8 cellular contexts compared by ENCODE assay signal in genomic region chr12:38906482-38907170, GRCh38. TPM values are rescaled to one million over a fixed set of nuclear protein-coding genes. Genes with fewer than 3 reads are reported as not detected.
DNase-seq lines count a peak whose midpoint lies in the region; ATAC-seq and TF ChIP-seq lines count a peak whose summit lies in the region.

No MANE protein-coding gene starts in this region.

- H3K56ac ChIP-seq in IMR-90 (ENCODE audit: extremely low read depth, insufficient read depth, low read length): no peak overlapping the region

- no peak overlapping the region for H3K14ac ChIP-seq in IMR-90 (replicated peaks; ENCODE audit: low read depth, low read length)

- DNase-seq in GDM1 (lab: John Stamatoyannopoulos, UW) (peak; percentile 1), IMR-90 (no peak), T follicular helper cell (ENCODE audit: low read depth) (peak; percentile 34), right cardiac atrium (peak; percentile 92 to 96 (median 96)), psoas muscle (peak; percentile 87), vagina (ENCODE audit: extremely low spot score in 2 of 2) (peak in 1 of 2 donors; percentile 92)

- H2AK9ac ChIP-seq in IMR-90 (replicated peaks; ENCODE audit: low read depth, low read length, poor library complexity): no peak overlapping the region

- H3K18ac ChIP-seq in IMR-90 (ENCODE audit: low read depth, low read length): no peak overlapping the region

- no peak overlapping the region for H2AFZ ChIP-seq in IMR-90 (replicated peaks; ENCODE audit: low read length, poor library complexity)

- no peak overlapping the region for H2BK120ac ChIP-seq in IMR-90 (ENCODE audit: low read depth, low read length)

- H3K36me3 ChIP-seq in IMR-90 (ENCODE audit: control insufficient read depth, insufficient read depth, low read length) (no peaks in the 10 kb centered on the region), psoas muscle (ENCODE audit: insufficient read depth in 1 of 2, low read depth in 1 of 2) (no peaks in the 10 kb centered on the region), vagina (no peaks in the 10 kb centered on the region)

- no peak; the same call in 1 of the 2 replicates for TF ChIP-seq RAD21 in IMR-90 (IDR thresholded peaks at IDR 0.05; ENCODE audit: low read length)

- no peak overlapping the region for H2BK20ac ChIP-seq in IMR-90 (ENCODE audit: low read depth, low read length)

- CTCF ChIA-PET in IMR-90 (lab: Yijun Ruan, JAX): no interaction called here

- no peaks in the 10 kb centered on the region for H3K9me1 ChIP-seq in IMR-90 (ENCODE audit: insufficient read depth, low read length)

- in situ Hi-C loops in IMR-90 (cut with MboI; ENCODE audit: low sequenced_read_pairs): no loop called here

- TF ChIP-seq CTCF in IMR-90 (conservative IDR thresholded peaks at IDR 0.05; ENCODE audit: low read depth, low read length): peak; percentile 38
- TF ChIP-seq CTCF in psoas muscle (IDR thresholded peaks at IDR 0.05): peak; percentile 57
- peak; percentile 70 to 92 (median 88) for TF ChIP-seq CTCF in vagina (IDR thresholded peaks at IDR 0.05)

- no peak overlapping the region for H4K91ac ChIP-seq in IMR-90 (ENCODE audit: insufficient read depth, low read depth, low read length)

- no peak overlapping the region for H2BK15ac ChIP-seq in IMR-90 (ENCODE audit: low read depth, low read length)

- H2BK5ac ChIP-seq in IMR-90 (ENCODE audit: low read depth, low read length, poor library complexity, severe bottlenecking): no peak overlapping the region

- no peak overlapping the region for H3K4me2 ChIP-seq in IMR-90 (ENCODE audit: low read depth, low read length)

- intact Hi-C loops in IMR-90 (cut with micrococcal nuclease) (no loop called here), right cardiac atrium (cut with DNase I) (loop anchor here in 1 of 4 donors (10.0 kb wide), 1 partner anchor 232 kb away; no protein-coding TSS in a partner anchor), psoas muscle (cut with DNase I) (no loop called here), vagina (cut with DNase I) (no loop called here)

- H3K27ac ChIP-seq in IMR-90 (ENCODE audit: insufficient read depth, low read length) (no peak overlapping the region), angular gyrus (ENCODE audit: low read depth, low read length) (peak overlapping the region; percentile 84), right cardiac atrium (ENCODE audit: low read length) (peak overlapping the region; percentile 99), psoas muscle (peak overlapping the region; percentile 69), vagina (peak overlapping the region; percentile 96)

- WGBS in IMR-90 (ENCODE audit: extremely low coverage in 2 of 2, insufficient read length in 1 of 2), 2 experiments: no CpG with 5 or more reads among the region's 36 CpGs
- WGBS in right cardiac atrium: under 1% methylated on average over 36 of the region's 36 CpGs
- WGBS in psoas muscle, 3 donors: 0% methylated on average over 35 to 36 of the region's 36 CpGs

- H3K4me3 ChIP-seq in IMR-90 (ENCODE audit: insufficient read depth, low read depth, low read length): no peak overlapping the region
- H3K4me3 ChIP-seq in right cardiac atrium (ENCODE audit: low read length): peak overlapping the region; percentile 75
- H3K4me3 ChIP-seq in psoas muscle: peak overlapping the region; percentile 67
- peak overlapping the region; percentile 66 to 80 for H3K4me3 ChIP-seq in vagina

- POLR2A ChIA-PET in IMR-90 (lab: Charles Lee; ENCODE audit: unreplicated experiment): no interaction called here

- no peaks in the 10 kb centered on the region for H3K27me3 ChIP-seq in IMR-90 (ENCODE audit: control insufficient read depth, insufficient read depth, low read length)
- H3K27me3 ChIP-seq in right cardiac atrium (ENCODE audit: control insufficient read depth, insufficient read depth): no peaks in the 10 kb centered on the region
- peaks cover 0 to 15% (median 0%) of the 10 kb centered on the region in 3 donors for H3K27me3 ChIP-seq in psoas muscle (ENCODE audit: insufficient read depth in 3 of 3, low read length in 2 of 3)
- no peaks in the 10 kb centered on the region for H3K27me3 ChIP-seq in vagina

- no peak overlapping the region for H4K5ac ChIP-seq in IMR-90 (ENCODE audit: low read depth, low read length)

- no peaks in the 10 kb centered on the region for H3K79me1 ChIP-seq in IMR-90 (ENCODE audit: low read depth in 1 of 2, low read length in 2 of 2)

- ATAC-seq in GM21619 (IDR thresholded peaks at IDR 0.05; ENCODE audit: unreplicated experiment): peak; percentile 50
- peak; percentile 37; the same call in 1 of the 2 replicates for ATAC-seq in IMR-90 (ENCODE audit: low read depth)
- peak; percentile 82 to 85 for ATAC-seq in right cardiac atrium
- ATAC-seq in psoas muscle: peak; percentile 50 to 79 (median 74)

- H4K20me1 ChIP-seq in IMR-90 (ENCODE audit: insufficient read depth, low read length): no peaks in the 10 kb centered on the region

- no peak overlapping the region for H2AK5ac ChIP-seq in IMR-90 (ENCODE audit: low read depth, low read length)

- no peak for TF ChIP-seq POLR2A in IMR-90 (IDR thresholded peaks at IDR 0.05; ENCODE audit: low read depth, low read length)
- TF ChIP-seq POLR2A in vagina (IDR thresholded peaks at IDR 0.05): peak in 1 of 2 donors; percentile 42

- H3K9ac ChIP-seq in IMR-90 (ENCODE audit: low read depth, low read length): no peak overlapping the region

- no peaks in the 10 kb centered on the region for H3K4me1 ChIP-seq in IMR-90 (ENCODE audit: control insufficient read depth, insufficient read depth, low read length)
- no peaks in the 10 kb centered on the region for H3K4me1 ChIP-seq in right cardiac atrium (ENCODE audit: control insufficient read depth, insufficient read depth, low read length)
- no peaks in the 10 kb centered on the region for H3K4me1 ChIP-seq in psoas muscle
- peaks cover 22% of the 10 kb centered on the region for H3K4me1 ChIP-seq in vagina

- no peak overlapping the region for H3K4ac ChIP-seq in IMR-90 (ENCODE audit: low read depth, low read length)

- peaks cover 4% of the 10 kb centered on the region; the same call in 1 of the 2 replicates for H3K9me3 ChIP-seq in IMR-90 (ENCODE audit: control insufficient read depth, insufficient read depth, low read length)
- H3K9me3 ChIP-seq in right cardiac atrium (ENCODE audit: control insufficient read depth, low read length): no peaks in the 10 kb centered on the region
- no peaks in the 10 kb centered on the region for H3K9me3 ChIP-seq in psoas muscle
- no peaks in the 10 kb centered on the region for H3K9me3 ChIP-seq in vagina

- no peak overlapping the region for H3K23ac ChIP-seq in IMR-90 (ENCODE audit: low read depth, low read length)

- no TSS peak for BruUV-seq in IMR-90 (replicated peaks; lab: Mats Ljungman, UMichigan)

- dilution Hi-C loops in IMR-90 (cut with HindIII; ENCODE audit: low sequenced_read_pairs, unreplicated experiment): no loop called here

- H4K8ac ChIP-seq in IMR-90 (ENCODE audit: low read depth in 2 of 2, low read length in 2 of 2): no peak overlapping the region

TF ChIP-seq in IMR-90, 13 proteins besides CTCF, POLR2A, EP300 and RAD21:
- TF ChIP-seq ELK1 (IDR thresholded peaks at IDR 0.05; ENCODE audit: borderline replicate concordance, low read depth, low read length) (no peak), SMC3 (IDR thresholded peaks at IDR 0.05; ENCODE audit: low read depth, low read length) (0 out of 2 replicates have a peak, but pooled peaks have one; percentile 4), MXI1 (IDR thresholded peaks at IDR 0.05; ENCODE audit: borderline replicate concordance, low read depth, low read length) (no peak), RFX5 (IDR thresholded peaks at IDR 0.05; ENCODE audit: low read depth, low read length) (no peak)

RNA-seq across cellular contexts. Expression of gene CPNE8, which starts 1.2 kb away (rescaled TPM):
- total RNA-seq in IMR-90 (2012; rRNA removed): not detected in 2 replicates
- not detected in 2 replicates for polyA plus RNA-seq in IMR-90 (2012; rRNA removed)
- not detected in 2 replicates for polyA plus RNA-seq in IMR-90 (2012; cell fraction: cytosol; rRNA removed)
- polyA plus RNA-seq in IMR-90 (2012; cell fraction: nucleus; rRNA removed; ENCODE audit: low replicate concordance): not detected in 2 replicates
- 10 to 100 TPM; 26.8 to 39.7 (median 33.8) TPM for total RNA-seq in right cardiac atrium
- polyA plus RNA-seq in right cardiac atrium: 14.1 TPM
- 1 to 10 TPM; 2.4 to 3.5 (median 3.1) TPM for total RNA-seq in psoas muscle
- polyA plus RNA-seq in psoas muscle: 1 to 10 TPM in 2 of 3 donors, under 1 TPM in 1; 0.98 to 1.4 (median 1.3) TPM
- 15.0 TPM for total RNA-seq in vagina

Comparison
In these comparisons a context has a peak if more than half of its experiments do, and no peak if none do; other contexts are left out.
1. CTCF ChIP-seq: peak in every context shown above with its lines; median percentile 88 in vagina; 57 in psoas muscle; 38 in IMR-90.